In the genomic region with DNA sequence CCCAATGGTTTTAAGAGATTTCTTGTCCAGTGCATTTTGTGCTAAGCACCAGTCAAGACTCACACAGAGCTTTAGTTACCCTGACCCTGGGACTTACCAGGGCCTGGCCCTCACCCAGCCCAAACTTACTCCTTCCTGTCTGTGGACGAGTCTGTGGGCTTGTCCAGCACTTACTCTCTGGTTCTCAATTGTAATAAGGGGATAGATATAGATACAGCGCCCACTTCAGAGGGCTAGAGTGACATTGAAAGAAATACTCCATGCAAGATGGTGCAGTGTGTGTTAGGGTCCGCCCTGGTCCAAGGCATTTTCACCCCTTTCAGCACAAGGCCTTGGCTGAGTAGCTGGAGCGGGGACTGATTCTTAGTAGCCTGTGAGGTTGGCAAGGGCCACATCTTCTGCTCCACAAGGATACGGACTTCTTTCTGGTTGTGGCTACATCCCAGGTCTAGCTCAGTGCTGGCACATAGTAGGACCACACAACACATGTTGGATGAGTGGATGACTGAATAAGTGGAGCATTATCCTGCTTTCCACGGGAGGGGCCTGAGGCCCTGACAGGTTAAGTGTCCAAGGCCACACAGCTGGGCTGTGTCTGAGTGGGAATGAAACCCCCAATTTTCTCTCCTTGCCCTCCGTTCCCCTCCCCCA, we compare ENCODE assay signal across 11 cellular contexts. TPM values are rescaled to one million over a fixed set of nuclear protein-coding genes. Genes with fewer than 3 reads are reported as not detected.
DNase-seq lines count a peak whose midpoint lies in the region; ATAC-seq, FAIRE-seq and TF ChIP-seq lines count a peak whose summit lies in the region.
"Had no signal": no experiment of that assay in that cellular context is flagged by ENCODE, and none has a peak within 500 bp of the region (broad histone marks: within the 10 kb centered on the region; RNA-seq: fewer than 3 reads in every experiment).

No MANE protein-coding gene starts in this region.

- H3K4me3 Mint-ChIP-seq in activated T-cell treated with anti-CD3 and anti-CD28 coated beads, Interleukin-2, amount 50 U/mL, for 4 hours, result peak overlapping the region; percentile 73
- peak overlapping the region; percentile 61 for H3K4me3 Mint-ChIP-seq in mesothelial cell of epicardium

- no peaks in the 10 kb centered on the region for H3K27me3 Mint-ChIP-seq in activated T-cell treated with anti-CD3 and anti-CD28 coated beads, Interleukin-2, amount 50 U/mL, for 4 hours (ENCODE audit: low read depth)
- H3K27me3 Mint-ChIP-seq in mesothelial cell of epicardium (ENCODE audit: low read depth), result peaks cover 55% of the 10 kb centered on the region
- H3K27me3 Mint-ChIP-seq: memory B cell had no signal

- CTCF ChIA-PET in K562 (lab: Yijun Ruan, JAX; ENCODE audit: low intra/inter-chr PET ratio), result no interaction called here

- ATAC-seq in activated T-cell treated with anti-CD3 and anti-CD28 coated beads, Interleukin-2, amount 50 U/mL, for 4 hours, result no peak
- ATAC-seq in K562 (no peak), left colon (no peak), HG03432 (IDR thresholded peaks at IDR 0.05; ENCODE audit: unreplicated experiment) (no peak)

- H3K27ac ChIP-seq in K562 (ENCODE audit: extremely low read depth, low read depth, low read length) (no peak overlapping the region; the same call in 2 of the 3 replicates), thyroid gland (peak overlapping the region; percentile 2 to 87 (median 83))

- peaks cover 70% of the 10 kb centered on the region for H3K4me1 Mint-ChIP-seq in activated T-cell treated with anti-CD3 and anti-CD28 coated beads, Interleukin-2, amount 50 U/mL, for 4 hours (ENCODE audit: low read depth)
- H3K4me1 Mint-ChIP-seq in mesothelial cell of epicardium, result peaks cover 21% of the 10 kb centered on the region

- POLR2A ChIA-PET in K562 (lab: Yijun Ruan, JAX), result interaction anchor here (0.6 to 0.7 kb wide), 2 partner anchors 15 kb away, joined by 4 to 5 read pairs; no protein-coding TSS in a partner anchor

- no peaks in the 10 kb centered on the region; the same call in 2 of the 3 replicates for H3K79me2 ChIP-seq in K562 (ENCODE audit: control insufficient read depth, insufficient read depth, low read length)

- in situ Hi-C loops in K562 (cut with MboI), result no loop called here

- WGBS in K562 (ENCODE audit: insufficient coverage, low coverage, missing lambda C conversion rate), result 80% methylated on average over 7 of the region's 7 CpGs
- WGBS in thyroid gland, 2 donors, result 89 to 91% methylated on average over 4 to 7 of the region's 7 CpGs

- DNase-seq in activated T-cell treated with anti-CD3 and anti-CD28 coated beads, Interleukin-2, amount 50 U/mL, for 4 hours, result no peak
- no peak for DNase-seq in activated T-cell treated with anti-CD3 and anti-CD28 coated beads, Interleukin-2, amount 50 U/mL, for 48 hours
- DNase-seq in K562 (ENCODE audit: extremely low read depth in 1 of 4, low spot score in 3 of 4) (no peak), mesothelial cell of epicardium (ENCODE audit: low spot score in 2 of 2, unreplicated experiment in 2 of 2) (no peak), thyroid gland (no peak), left colon (no peak), GOT3 (lab: John Stamatoyannopoulos, UW) (no peak)

- intact Hi-C loops in K562 (cut with micrococcal nuclease), result no loop called here
- intact Hi-C loops in thyroid gland (cut with DNase I), result loop anchor here (10.0 kb wide), 1 partner anchor 102 kb away; a partner anchor contains a TSS
- intact Hi-C loops in left colon (cut with DNase I, micrococcal nuclease), result no loop called here

- H3K27me3 ChIP-seq in K562 (ENCODE audit: control insufficient read depth in 2 of 2, insufficient read depth in 2 of 2, low read length in 2 of 2) (peaks cover 0 to 14% of the 10 kb centered on the region in 2 experiments; a peak in 2 of 5 replicates), thyroid gland (no peaks in the 10 kb centered on the region)

- H3K4me1 ChIP-seq in K562 (replicated peaks in 1 of 2; ENCODE audit: control insufficient read depth in 2 of 2, insufficient read depth in 2 of 2, low read length in 2 of 2) (peaks cover 13 to 28% of the 10 kb centered on the region in 2 experiments), thyroid gland (peaks cover 32 to 65% of the 10 kb centered on the region in 2 donors)

- no peak for TF ChIP-seq RAD21 in K562 (CRISPR knock-in tag; conservative IDR thresholded peaks at IDR 0.05 in 1 of 2, IDR thresholded peaks at IDR 0.05 in 1 of 2)

- peak overlapping the region; percentile 57 for H2AFZ ChIP-seq in K562 (ENCODE audit: low read depth, low read length)

- BruUV-seq in K562 (replicated peaks; lab: Mats Ljungman, UMichigan), result no TSS peak

- H3K27ac Mint-ChIP-seq in mesothelial cell of epicardium, result peak overlapping the region; percentile 89

- H3K36me3 ChIP-seq in K562 (ENCODE audit: control insufficient read depth, insufficient read depth, low read length) (no peaks in the 10 kb centered on the region), thyroid gland (no peaks in the 10 kb centered on the region)

- TF ChIP-seq EP300 in K562 (IDR thresholded peaks at IDR 0.05; ENCODE audit: low read length), result no peak

- no peaks in the 10 kb centered on the region for H3K36me3 Mint-ChIP-seq in activated T-cell treated with anti-CD3 and anti-CD28 coated beads, Interleukin-2, amount 50 U/mL, for 4 hours (ENCODE audit: insufficient read depth)
- no peaks in the 10 kb centered on the region for H3K36me3 Mint-ChIP-seq in mesothelial cell of epicardium
- H3K36me3 Mint-ChIP-seq: memory B cell had no signal

- peak; percentile 29 for FAIRE-seq in K562 (lab: Jason Lieb, UNC)
- FAIRE-seq: colon had no signal

- TF ChIP-seq POLR2A in K562 (conservative IDR thresholded peaks at IDR 0.05) (no peak), thyroid gland (IDR thresholded peaks at IDR 0.05) (no peak)

- H3K4me3 ChIP-seq in K562, result no peak overlapping the region
- no peak overlapping the region for H3K4me3 ChIP-seq in thyroid gland (replicated peaks in 1 of 3)

- H4K20me1 ChIP-seq in K562 (replicated peaks; ENCODE audit: control insufficient read depth, insufficient read depth, low read length), result 0 out of 2 replicates have a peak, but pooled peaks cover under 1% of the 10 kb centered on the region

- no peaks in the 10 kb centered on the region for H3K9me1 ChIP-seq in K562 (ENCODE audit: control insufficient read depth, insufficient read depth, low read length)

- peak overlapping the region; percentile 65; the same call in 1 of the 2 replicates for H3K4me2 ChIP-seq in K562 (ENCODE audit: insufficient read depth, low read length)

- no peak overlapping the region for H3K9ac ChIP-seq in K562 (ENCODE audit: insufficient read depth in 1 of 2, low read depth in 2 of 2, low read length in 2 of 2)

- H3K9me3 ChIP-seq in K562 (replicated peaks; ENCODE audit: control insufficient read depth, insufficient read depth, low read depth, low read length) (no peaks in the 10 kb centered on the region), thyroid gland (no peaks in the 10 kb centered on the region)

- H3K9me3 Mint-ChIP-seq in activated T-cell treated with anti-CD3 and anti-CD28 coated beads, Interleukin-2, amount 50 U/mL, for 4 hours, result no peaks in the 10 kb centered on the region
- no peaks in the 10 kb centered on the region for H3K9me3 Mint-ChIP-seq in mesothelial cell of epicardium
- H3K9me3 Mint-ChIP-seq: memory B cell had no signal

- no peak for TF ChIP-seq CTCF in K562 (IDR thresholded peaks at IDR 0.05 in 2 of 3, conservative IDR thresholded peaks at IDR 0.05 in 1 of 3; ENCODE audit: insufficient read depth in 2 of 3, low read depth in 1 of 3, low read length in 3 of 3)
- TF ChIP-seq CTCF in mesothelial cell of epicardium (IDR thresholded peaks at IDR 0.05; ENCODE audit: unreplicated experiment), result no peak
- TF ChIP-seq CTCF in thyroid gland (IDR thresholded peaks at IDR 0.05), result no peak

RNA-seq across cellular contexts. Expression of a gene that starts 3.8 kb away (rescaled TPM):
- 100 to 1,000 TPM; 131 to 169 (median 132) TPM for total RNA-seq in activated T-cell treated with anti-CD3 and anti-CD28 coated beads, Interleukin-2, amount 50 U/mL, for 4 hours
- 4.9 and 10.9 TPM in 2 replicates for total RNA-seq in K562 (2011; cell fraction: chromatin; rRNA removed; ENCODE audit: low replicate concordance)
- 7.4 and 9.2 TPM in 2 replicates for total RNA-seq in K562 (2011; cell fraction: nucleolus; rRNA removed)
- total RNA-seq in K562 (2011; cell fraction: nucleoplasm; rRNA removed), result 4.5 TPM in 2 replicates
- total RNA-seq in K562 (2014; rRNA removed), result 6.5 and 7.1 TPM in 2 replicates
- total RNA-seq in K562 (2014; rRNA removed; fragmentation: Illumina TruSeq; extraction: Trizol), result 0.83 and 1.9 TPM in 2 replicates
- total RNA-seq in K562 (2015; rRNA removed; fragmentation: Illumina TruSeq; extraction: Trizol), result 4.1 and 5.1 TPM in 2 replicates
- 11.0 and 12.4 TPM in 2 replicates for total RNA-seq in K562 (2021)
- polyA plus RNA-seq in K562 (2011; rRNA removed), result 3.0 and 4.5 TPM in 2 replicates
- 3.0 and 9.9 TPM in 2 replicates for polyA plus RNA-seq in K562 (2011; cell fraction: cytosol; rRNA removed)
- polyA plus RNA-seq in K562 (2011; cell fraction: nucleus; rRNA removed), result 8.8 and 17.2 TPM in 2 replicates
- 6.1 and 12.4 TPM in 2 replicates for polyA plus RNA-seq in K562 (2012)
- 3.0 and 6.8 TPM in 2 replicates for polyA plus RNA-seq in K562 (2014; fragmentation: Illumina TruSeq; extraction: Trizol)
- under 1 TPM; 0.14 to 0.17 TPM for polyA plus RNA-seq in K562 (2014; fragmentation: Nextera tagmentation; extraction: Ambion mirVana)
- polyA plus RNA-seq in K562 (2014; rRNA removed), result 8.4 and 12.5 TPM in 2 replicates
- polyA minus RNA-seq in K562 (2011; rRNA and poly(A)+ RNA removed), result 0.93 and 1.1 TPM in 2 replicates
- polyA minus RNA-seq in K562 (2011; cell fraction: cytosol; rRNA and poly(A)+ RNA removed), result 2.8 and 6.6 TPM in 2 replicates
- polyA minus RNA-seq in K562 (2011; cell fraction: nucleus; rRNA and poly(A)+ RNA removed), result 3.9 and 5.2 TPM in 2 replicates
- total RNA-seq in mesothelial cell of epicardium, result 4.1 to 4.7 TPM (median 4.7 TPM) in 3 replicates
- total RNA-seq in thyroid gland, result 10 to 100 TPM in 3 of 4 donors, 1 to 10 TPM in 1; 9.2 to 29.3 (median 20.0) TPM
- 10 to 100 TPM in 1 of 2 donors, 1 to 10 TPM in 1; 5.6 to 13.7 TPM for total RNA-seq in left colon

RNA-seq across cellular contexts. Expression of a gene that starts 27.6 kb away (rescaled TPM):
- under 1 TPM in 2 of 3 donors, not detected in 1; 0.26 to 0.38 TPM for total RNA-seq in activated T-cell treated with anti-CD3 and anti-CD28 coated beads, Interleukin-2, amount 50 U/mL, for 4 hours
- total RNA-seq in K562 (2011; cell fraction: chromatin; rRNA removed; ENCODE audit: low replicate concordance), result not detected in 2 replicates
- not detected in 2 replicates for total RNA-seq in K562 (2011; cell fraction: nucleolus; rRNA removed)
- total RNA-seq in K562 (2011; cell fraction: nucleoplasm; rRNA removed), result not detected in 2 replicates
- total RNA-seq in K562 (2014; rRNA removed) (not detected in 2 replicates), K562 (2014; rRNA removed; fragmentation: Illumina TruSeq; extraction: Trizol) (not detected in 2 replicates), K562 (2015; rRNA removed; fragmentation: Illumina TruSeq; extraction: Trizol) (not detected in 2 replicates), K562 (2021) (not detected in 2 replicates), mesothelial cell of epicardium (0.13 TPM in 1 of 3 replicates, not detected in the others), thyroid gland (under 1 TPM in 1 of 4 donors, not detected in 3; 0.40 TPM), left colon (1 to 10 TPM in 1 of 2 donors, under 1 TPM in 1; 0.58 to 3.3 TPM)
- polyA plus RNA-seq in K562 (2011; rRNA removed) (not detected in 2 replicates), K562 (2014; fragmentation: Illumina TruSeq; extraction: Trizol) (not detected in 2 replicates), K562 (2014; fragmentation: Nextera tagmentation; extraction: Ambion mirVana) (not detected), K562 (2014; rRNA removed) (not detected in 2 replicates)
- polyA plus RNA-seq in K562 (2011; cell fraction: cytosol; rRNA removed), result not detected in 2 replicates
- not detected in 2 replicates for polyA plus RNA-seq in K562 (2011; cell fraction: nucleus; rRNA removed)
- not detected in 2 replicates for polyA plus RNA-seq in K562 (2012)
- not detected in 2 replicates for polyA minus RNA-seq in K562 (2011; rRNA and poly(A)+ RNA removed)
- polyA minus RNA-seq in K562 (2011; cell fraction: cytosol; rRNA and poly(A)+ RNA removed), result not detected in 2 replicates
- polyA minus RNA-seq in K562 (2011; cell fraction: nucleus; rRNA and poly(A)+ RNA removed), result not detected in 2 replicates
- total RNA-seq: LHCN-M2 had no signal

Comparison
In these comparisons a context has a peak if more than half of its experiments do, and no peak if none do; other contexts are left out.
1. RNA of a gene that starts 3.8 kb away (total RNA-seq): 131 to 169 TPM in activated T-cell treated with anti-CD3 and anti-CD28 coated beads, Interleukin-2, amount 50 U/mL, for 4 hours; 9.2 to 29.3 TPM in thyroid gland, 5.6 to 13.7 TPM in left colon, 0.83 to 12.4 TPM in K562 and 4.1 to 4.7 TPM in mesothelial cell of epicardium; every median in the first group is over 4 times any median in the second.